27 cellular contexts compared by ENCODE assay signal in genomic region chr1:181947441-181947840, GRCh38.
"Had no signal": no experiment of that assay in that cellular context is flagged by ENCODE, and none has a peak within 500 bp of the region (broad histone marks: within the 10 kb centered on the region; RNA-seq: fewer than 3 reads in every experiment).

No MANE protein-coding gene starts in this region.

- H3K36me3 Mint-ChIP-seq: stimulated activated memory B cell treated with anti-CD40 and anti-IgM and Interleukin-4, amounts not matched to agents 10 μg/mL and 1 μg/mL and 100 μg/mL, for 72 hours; type B pancreatic cell had no signal

- H3K4me1 ChIP-seq: breast epithelium, gastroesophageal sphincter, pancreas, prostate gland, uterus had no signal

- H3K4me1 Mint-ChIP-seq: activated CD4-positive, alpha-beta T cell treated with anti-CD3 and anti-CD28 coated beads, Interleukin-2, amount 10 ng/mL, durations not matched to agents 7 days and 5 days; naive B cell; stimulated activated memory B cell treated with anti-CD40 and anti-IgM and Interleukin-4, amounts not matched to agents 10 μg/mL and 1 μg/mL and 100 μg/mL, for 72 hours; WTC11 had no signal

- H3K4me3 ChIP-seq: breast epithelium, gastroesophageal sphincter, pancreas, prostate gland, smooth muscle cell, uterus had no signal

- FAIRE-seq: endothelial cell of umbilical vein, keratinocyte, pancreas had no signal

- H3K9me3 Mint-ChIP-seq: type B pancreatic cell had no signal

- H3K27ac Mint-ChIP-seq: activated CD4-positive, alpha-beta T cell treated with anti-CD3 and anti-CD28 coated beads, Interleukin-2, amount 10 ng/mL, durations not matched to agents 7 days and 5 days; activated CD8-positive, alpha-beta T cell treated with anti-CD3 and anti-CD28 coated beads for 36 hours; activated naive CD4-positive, alpha-beta T cell treated with anti-CD3 and anti-CD28 coated beads, Interleukin-2, amount 50 U/mL, for 72 hours; naive B cell; stimulated activated memory B cell treated with anti-CD40 and anti-IgM and Interleukin-4, amounts not matched to agents 10 μg/mL and 1 μg/mL and 100 μg/mL, for 72 hours; stimulated activated naive CD8-positive, alpha-beta T cell treated with anti-CD3 and anti-CD28 coated beads, Interleukin-15, amount 100 ng/mL, for 72 hours; type B pancreatic cell; WTC11 had no signal

- H3K27ac ChIP-seq: breast epithelium, gastroesophageal sphincter, pancreas, prostate gland, uterus had no signal

- H3K27me3 ChIP-seq: breast epithelium, gastroesophageal sphincter, pancreas, uterus had no signal

- ATAC-seq: activated CD8-positive, alpha-beta T cell treated with anti-CD3 and anti-CD28 coated beads for 36 hours; activated naive CD4-positive, alpha-beta T cell treated with anti-CD3 and anti-CD28 coated beads, Interleukin-2, amount 50 U/mL, for 72 hours; gastroesophageal sphincter; left cardiac atrium; pancreas; stimulated activated memory B cell treated with anti-CD40 and anti-IgM and Interleukin-4, amounts not matched to agents 10 μg/mL and 1 μg/mL and 100 μg/mL, for 72 hours; stimulated activated naive CD8-positive, alpha-beta T cell treated with anti-CD3 and anti-CD28 coated beads, Interleukin-15, amount 100 ng/mL, for 72 hours; WTC11 had no signal

- H3K9me3 ChIP-seq: gastroesophageal sphincter, pancreas, prostate gland, uterus had no signal

- DNase-seq: activated CD4-positive, alpha-beta T cell treated with anti-CD3 and anti-CD28 coated beads for 1 hour; activated CD4-positive, alpha-beta T cell treated with anti-CD3 and anti-CD28 coated beads, Interleukin-2, amount 10 ng/mL, durations not matched to agents 7 days and 5 days; activated CD8-positive, alpha-beta T cell treated with anti-CD3 and anti-CD28 coated beads for 36 hours; activated naive CD4-positive, alpha-beta T cell; activated T-cell treated with anti-CD3 and anti-CD28 coated beads, Interleukin-2, amount 50 U/mL, for 48 hours; central memory CD4-positive, alpha-beta T cell; hippocampal formation; left cardiac atrium; mammary epithelial cell; naive B cell; pancreas; stimulated activated CD4-positive, alpha-beta T cell treated with anti-CD3 and anti-CD28 coated beads, Interleukin-1b, Interleukin-23, amount 100 ng/mL, for 48 hours; stimulated activated CD4-positive, alpha-beta T cell treated with anti-CD3 and anti-CD28 coated beads, Interleukin-4, amount 100 ng/mL, for 4 hours; stimulated activated CD8-positive, alpha-beta memory T cell treated with anti-CD3 and anti-CD28 coated beads, Interleukin-4, amount 100 ng/mL, for 48 hours; stimulated activated naive CD8-positive, alpha-beta T cell treated with anti-CD3 and anti-CD28 coated beads, Interleukin-15, amount 100 ng/mL, for 72 hours; substantia nigra; uterus had no signal

- H3K36me3 ChIP-seq: breast epithelium, gastroesophageal sphincter, pancreas, prostate gland, uterus had no signal

- H3K4me2 ChIP-seq: smooth muscle cell had no signal

- H3K4me3 Mint-ChIP-seq: activated CD4-positive, alpha-beta T cell treated with anti-CD3 and anti-CD28 coated beads, Interleukin-2, amount 10 ng/mL, durations not matched to agents 7 days and 5 days; activated CD8-positive, alpha-beta T cell treated with anti-CD3 and anti-CD28 coated beads for 36 hours; naive B cell; stimulated activated memory B cell treated with anti-CD40 and anti-IgM and Interleukin-4, amounts not matched to agents 10 μg/mL and 1 μg/mL and 100 μg/mL, for 72 hours; stimulated activated naive CD8-positive, alpha-beta T cell treated with anti-CD3 and anti-CD28 coated beads, Interleukin-15, amount 100 ng/mL, for 72 hours; type B pancreatic cell; WTC11 had no signal
